13 cellular contexts compared by ENCODE assay signal in the genomic region with DNA sequence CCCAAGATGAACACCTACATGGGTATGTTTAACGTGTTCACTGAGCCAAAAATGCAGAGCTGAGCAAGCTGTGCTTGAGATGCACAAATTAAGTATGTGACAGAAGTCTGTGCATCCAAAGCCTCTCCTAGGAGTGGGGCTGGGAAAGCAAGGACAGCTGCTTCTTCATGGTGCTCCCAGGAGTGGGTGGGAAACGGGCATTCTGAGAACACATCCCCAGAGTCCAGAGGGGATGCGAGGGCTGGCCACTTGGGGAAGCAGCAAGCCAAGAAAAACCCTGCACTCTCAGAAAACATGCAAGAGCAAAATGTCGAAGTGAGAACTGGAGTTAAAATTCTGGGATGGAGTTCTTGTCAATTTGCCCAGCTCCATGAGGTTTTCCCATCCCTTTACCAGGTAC.
DNase-seq lines count a peak whose midpoint lies in the region; ATAC-seq and TF ChIP-seq lines count a peak whose summit lies in the region.
"Had no signal": no experiment of that assay in that cellular context is flagged by ENCODE, and none has a peak within 500 bp of the region (broad histone marks: within the 10 kb centered on the region; RNA-seq: fewer than 3 reads in every experiment).

No MANE protein-coding gene starts in this region.

- CTCF ChIA-PET in MCF 10A (lab: Yijun Ruan, JAX) = no interaction called here
- CTCF ChIA-PET in activated CD4-positive, alpha-beta memory T cell treated with anti-CD3 and anti-CD28 coated beads, Interleukin-2, amount 10 ng/mL, durations not matched to agents 7 days and 5 days (lab: Charles Lee) = no interaction called here

- POLR2A ChIA-PET in MCF 10A (lab: Yijun Ruan, JAX) = no interaction called here
- POLR2A ChIA-PET in activated CD4-positive, alpha-beta memory T cell treated with anti-CD3 and anti-CD28 coated beads, Interleukin-2, amount 10 ng/mL, durations not matched to agents 7 days and 5 days (lab: Charles Lee) = no interaction called here

- no peaks in the 10 kb centered on the region for H3K27me3 Mint-ChIP-seq in MCF 10A (ENCODE audit: insufficient read depth, unreplicated experiment)
- H3K27me3 Mint-ChIP-seq in activated CD4-positive, alpha-beta memory T cell treated with anti-CD3 and anti-CD28 coated beads, Interleukin-2, amount 10 ng/mL, durations not matched to agents 7 days and 5 days = no peaks in the 10 kb centered on the region
- H3K27me3 Mint-ChIP-seq: activated naive CD4-positive, alpha-beta T cell treated with anti-CD3 and anti-CD28 coated beads, Interleukin-2, amount 50 U/mL, for 24 hours had no signal

- H3K23ac ChIP-seq in trophoblast cell (ENCODE audit: low read length) = no peak overlapping the region

- H2AFZ ChIP-seq in trophoblast cell (ENCODE audit: insufficient read depth, low read length, poor library complexity) = no peak overlapping the region

- ATAC-seq in Right ventricle myocardium superior (ENCODE audit: poor library complexity) (peak; percentile 45), aorta (ENCODE audit: low FRiP score) (peak; percentile 56), esophagus mucosa (no peak)

- H4K8ac ChIP-seq in trophoblast cell (ENCODE audit: low read depth, low read length) = no peak overlapping the region

- H3K4me3 Mint-ChIP-seq in MCF 10A (ENCODE audit: unreplicated experiment) = no peak overlapping the region
- no peak overlapping the region for H3K4me3 Mint-ChIP-seq in activated CD4-positive, alpha-beta memory T cell treated with anti-CD3 and anti-CD28 coated beads, Interleukin-2, amount 10 ng/mL, durations not matched to agents 7 days and 5 days
- H3K4me3 Mint-ChIP-seq: activated naive CD4-positive, alpha-beta T cell treated with anti-CD3 and anti-CD28 coated beads, Interleukin-2, amount 50 U/mL, for 24 hours had no signal

- no peaks in the 10 kb centered on the region for H3K4me1 Mint-ChIP-seq in MCF 10A (ENCODE audit: insufficient read depth, unreplicated experiment)
- H3K4me1 Mint-ChIP-seq in activated CD4-positive, alpha-beta memory T cell treated with anti-CD3 and anti-CD28 coated beads, Interleukin-2, amount 10 ng/mL, durations not matched to agents 7 days and 5 days = no peaks in the 10 kb centered on the region
- H3K4me1 Mint-ChIP-seq: activated naive CD4-positive, alpha-beta T cell treated with anti-CD3 and anti-CD28 coated beads, Interleukin-2, amount 50 U/mL, for 24 hours had no signal

- no peaks in the 10 kb centered on the region for H3K36me3 Mint-ChIP-seq in MCF 10A (ENCODE audit: insufficient read depth, unreplicated experiment)
- H3K36me3 Mint-ChIP-seq in activated CD4-positive, alpha-beta memory T cell treated with anti-CD3 and anti-CD28 coated beads, Interleukin-2, amount 10 ng/mL, durations not matched to agents 7 days and 5 days (ENCODE audit: low read depth) = no peaks in the 10 kb centered on the region
- H3K36me3 Mint-ChIP-seq: activated naive CD4-positive, alpha-beta T cell treated with anti-CD3 and anti-CD28 coated beads, Interleukin-2, amount 50 U/mL, for 24 hours had no signal

- no TSS peak for BruUV-seq in MCF 10A (replicated peaks; lab: Mats Ljungman, UMichigan)

- no peak overlapping the region for H3K4me2 ChIP-seq in trophoblast cell (ENCODE audit: low read length)

- H3K27ac Mint-ChIP-seq in MCF 10A (ENCODE audit: low read depth, unreplicated experiment) = no peak overlapping the region
- H3K27ac Mint-ChIP-seq in activated CD4-positive, alpha-beta memory T cell treated with anti-CD3 and anti-CD28 coated beads, Interleukin-2, amount 10 ng/mL, durations not matched to agents 7 days and 5 days = no peak overlapping the region
- H3K27ac Mint-ChIP-seq: activated naive CD4-positive, alpha-beta T cell treated with anti-CD3 and anti-CD28 coated beads, Interleukin-2, amount 50 U/mL, for 24 hours had no signal

- H4K91ac ChIP-seq in trophoblast cell (ENCODE audit: low read depth, low read length) = no peak overlapping the region

- no peaks in the 10 kb centered on the region for H3K27me3 ChIP-seq in breast epithelium
- H3K27me3 ChIP-seq in aorta (ENCODE audit: control insufficient read depth in 1 of 2, insufficient read depth in 2 of 2, low read length in 1 of 2) = peaks cover 0 to 1% of the 10 kb centered on the region in 2 donors
- no peaks in the 10 kb centered on the region for H3K27me3 ChIP-seq in trophoblast cell (ENCODE audit: insufficient read depth, low read length)

- no peak overlapping the region for H3K18ac ChIP-seq in trophoblast cell (ENCODE audit: low read length)

- no peak overlapping the region for H3K14ac ChIP-seq in trophoblast cell (ENCODE audit: low read length)

- intact Hi-C loops in breast epithelium (cut with DNase I; ENCODE audit: low total_unique reads) (no loop called here), MCF 10A (cut with micrococcal nuclease) (no loop called here), Right ventricle myocardium superior (cut with DNase I) (no loop called here), aorta (cut with DNase I) (no loop called here)

- H4K12ac ChIP-seq in trophoblast cell (ENCODE audit: low read depth, low read length) = no peak overlapping the region

- H3K79me1 ChIP-seq in trophoblast cell (ENCODE audit: low read length) = no peaks in the 10 kb centered on the region

- H3K4me1 ChIP-seq in breast epithelium (no peaks in the 10 kb centered on the region), aorta (ENCODE audit: control insufficient read depth in 1 of 2, insufficient read depth in 2 of 2, low read length in 2 of 2) (peaks cover 5 to 14% of the 10 kb centered on the region in 2 donors), trophoblast cell (ENCODE audit: control insufficient read depth in 1 of 2, insufficient read depth in 2 of 2, low read length in 2 of 2) (peaks cover 0 to 3% of the 10 kb centered on the region in 2 experiments)

- H3K9me3 Mint-ChIP-seq in MCF 10A (ENCODE audit: unreplicated experiment) = no peaks in the 10 kb centered on the region
- no peaks in the 10 kb centered on the region for H3K9me3 Mint-ChIP-seq in activated CD4-positive, alpha-beta memory T cell treated with anti-CD3 and anti-CD28 coated beads, Interleukin-2, amount 10 ng/mL, durations not matched to agents 7 days and 5 days
- H3K9me3 Mint-ChIP-seq: activated naive CD4-positive, alpha-beta T cell treated with anti-CD3 and anti-CD28 coated beads, Interleukin-2, amount 50 U/mL, for 24 hours had no signal

- H2BK5ac ChIP-seq in trophoblast cell (ENCODE audit: low read depth, low read length, poor library complexity) = no peak overlapping the region

- H2AK5ac ChIP-seq in trophoblast cell (ENCODE audit: low read length) = no peak overlapping the region

- peak overlapping the region in 1 of 3 donors; percentile 19 for H3K4me3 ChIP-seq in breast epithelium
- no peak overlapping the region for H3K4me3 ChIP-seq in aorta (ENCODE audit: low read length in 2 of 2)
- no peak overlapping the region for H3K4me3 ChIP-seq in trophoblast cell (ENCODE audit: low read depth, low read length)
- H3K4me3 ChIP-seq: SK-N-MC had no signal

- H3K36me3 ChIP-seq in breast epithelium (no peaks in the 10 kb centered on the region), aorta (ENCODE audit: control insufficient read depth in 1 of 2, insufficient read depth in 2 of 2, low read length in 1 of 2) (no peaks in the 10 kb centered on the region), trophoblast cell (ENCODE audit: control insufficient read depth in 1 of 2, insufficient read depth in 2 of 2, low read length in 2 of 2) (no peaks in the 10 kb centered on the region)

- DNase-seq in breast epithelium (ENCODE audit: low spot score in 2 of 2) (no peak), MCF 10A (ENCODE audit: unreplicated experiment) (no peak), Right ventricle myocardium superior (peak; percentile 49), pons (ENCODE audit: low spot score) (peak; percentile 6), aorta (no peak), trophoblast cell (no peak)
- DNase-seq in activated CD4-positive, alpha-beta memory T cell treated with anti-CD3 and anti-CD28 coated beads, Interleukin-2, amount 10 ng/mL, durations not matched to agents 7 days and 5 days = no peak
- DNase-seq: NCI-H1694 treated with DMSO at 0.1 percent for 48 hours had no signal

- peak overlapping the region; percentile 8 to 84 for H3K27ac ChIP-seq in breast epithelium
- H3K27ac ChIP-seq in aorta (ENCODE audit: low read depth in 1 of 2, low read length in 2 of 2) = peak overlapping the region; percentile 45 to 86
- H3K27ac ChIP-seq in trophoblast cell (ENCODE audit: low read depth, low read length) = no peak overlapping the region
- H3K27ac ChIP-seq: SK-N-MC, VCaP had no signal

- WGBS in aorta, 2 donors = 12% methylated on average over 4 of the region's 4 CpGs
- no CpG with 5 or more reads among the region's 4 CpGs for WGBS in trophoblast cell (ENCODE audit: extremely low coverage, insufficient coverage, insufficient read length)

- H3K9me3 ChIP-seq in breast epithelium (no peaks in the 10 kb centered on the region), aorta (ENCODE audit: control insufficient read depth, low read length) (no peaks in the 10 kb centered on the region), trophoblast cell (ENCODE audit: insufficient read depth, low read depth, low read length) (no peaks in the 10 kb centered on the region)
- H3K9me3 ChIP-seq: Caco-2 had no signal

- no peak for TF ChIP-seq POLR2A in breast epithelium (IDR thresholded peaks at IDR 0.05)

- no peak overlapping the region for H2BK120ac ChIP-seq in trophoblast cell (ENCODE audit: insufficient read depth, low read length, poor library complexity)

- H3K9ac ChIP-seq in trophoblast cell (ENCODE audit: low read length) = no peak overlapping the region

- no peak overlapping the region for H2BK12ac ChIP-seq in trophoblast cell (ENCODE audit: low read length)

- no peak for TF ChIP-seq CTCF in breast epithelium (IDR thresholded peaks at IDR 0.05)
- TF ChIP-seq CTCF in MCF 10A (IDR thresholded peaks at IDR 0.05; ENCODE audit: unreplicated experiment) = no peak

- no peak overlapping the region for H3K4ac ChIP-seq in trophoblast cell (ENCODE audit: low read depth, low read length)

- no peaks in the 10 kb centered on the region for H3K79me2 ChIP-seq in trophoblast cell (ENCODE audit: control insufficient read depth, insufficient read depth, low read length, poor library complexity)

Comparison
In these comparisons a context has a peak if more than half of its experiments do, and no peak if none do; other contexts are left out.
1. DNase-seq: peak in Right ventricle myocardium superior (single experiment) and pons (single experiment); none in breast epithelium (0 of 2), MCF 10A (single experiment), aorta (0 of 2), activated CD4-positive, alpha-beta memory T cell treated with anti-CD3 and anti-CD28 coated beads, Interleukin-2, amount 10 ng/mL, durations not matched to agents 7 days and 5 days (single experiment) and trophoblast cell (0 of 2).